ENCODE assay signal across 1 cellular context in the genomic region with DNA sequence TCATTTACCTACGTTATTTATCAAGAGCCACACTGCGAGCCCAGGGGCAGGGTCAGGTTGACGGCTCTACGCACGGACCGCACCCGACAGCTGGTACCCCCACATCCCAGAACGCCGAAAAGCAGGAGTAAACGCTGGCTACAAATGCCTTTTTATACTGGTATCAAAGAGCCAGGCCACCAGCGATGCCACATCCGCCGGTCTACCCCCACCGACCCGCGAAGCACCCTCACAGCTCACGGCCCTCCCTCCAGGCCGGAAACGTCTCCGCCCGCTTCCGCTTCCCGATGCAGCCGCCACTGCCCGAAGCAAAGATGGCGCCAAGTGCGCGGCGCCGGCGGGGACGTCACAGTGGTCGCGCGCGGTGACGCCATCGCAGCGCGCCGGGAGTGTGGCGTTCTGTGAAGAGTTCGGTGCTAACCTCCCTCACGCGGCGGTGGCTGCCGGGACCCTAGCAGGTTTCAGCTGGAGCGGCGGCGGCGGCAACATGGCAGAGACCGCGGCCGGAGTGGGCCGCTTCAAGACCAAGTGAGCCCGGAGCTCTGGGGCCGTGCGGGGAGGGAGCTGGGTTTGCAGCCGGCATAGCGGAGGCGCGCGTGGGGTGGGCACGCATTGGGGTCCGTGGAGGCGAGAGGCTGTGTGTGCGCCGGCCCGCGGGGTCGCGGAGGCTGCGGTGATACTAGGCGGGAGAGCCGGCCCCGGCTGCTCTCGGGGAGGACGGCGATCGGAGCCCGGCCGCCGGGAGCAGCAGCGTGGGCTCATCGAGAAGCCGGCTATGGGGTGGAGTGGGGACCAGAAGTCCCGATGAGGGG.
TF ChIP-seq lines count a peak whose summit lies in the region.

A gene (plus strand): TSS at position 376 of the 812 bp plus-strand sequence. CDS start 112 bp downstream, at position 488.

TF ChIP-seq in K562, 482 proteins besides CTCF, POLR2A, EP300 and RAD21 (continued from another document and continues in another):
- TF ChIP-seq MCM3 (IDR thresholded peaks at IDR 0.05): no peak
- TF ChIP-seq, protein P1, sequence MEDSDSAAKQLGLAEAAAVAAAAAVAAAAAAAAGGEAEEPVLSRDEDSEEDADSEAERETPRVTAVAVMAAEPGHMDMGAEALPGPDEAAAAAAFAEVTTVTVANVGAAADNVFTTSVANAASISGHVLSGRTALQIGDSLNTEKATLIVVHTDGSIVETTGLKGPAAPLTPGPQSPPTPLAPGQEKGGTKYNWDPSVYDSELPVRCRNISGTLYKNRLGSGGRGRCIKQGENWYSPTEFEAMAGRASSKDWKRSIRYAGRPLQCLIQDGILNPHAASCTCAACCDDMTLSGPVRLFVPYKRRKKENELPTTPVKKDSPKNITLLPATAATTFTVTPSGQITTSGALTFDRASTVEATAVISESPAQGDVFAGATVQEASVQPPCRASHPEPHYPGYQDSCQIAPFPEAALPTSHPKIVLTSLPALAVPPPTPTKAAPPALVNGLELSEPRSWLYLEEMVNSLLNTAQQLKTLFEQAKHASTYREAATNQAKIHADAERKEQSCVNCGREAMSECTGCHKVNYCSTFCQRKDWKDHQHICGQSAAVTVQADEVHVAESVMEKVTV (CRISPR knock-in tag; IDR thresholded peaks at IDR 0.05): peak; percentile 27; the same call in 1 of the 2 replicates
- TF ChIP-seq, protein P2, sequence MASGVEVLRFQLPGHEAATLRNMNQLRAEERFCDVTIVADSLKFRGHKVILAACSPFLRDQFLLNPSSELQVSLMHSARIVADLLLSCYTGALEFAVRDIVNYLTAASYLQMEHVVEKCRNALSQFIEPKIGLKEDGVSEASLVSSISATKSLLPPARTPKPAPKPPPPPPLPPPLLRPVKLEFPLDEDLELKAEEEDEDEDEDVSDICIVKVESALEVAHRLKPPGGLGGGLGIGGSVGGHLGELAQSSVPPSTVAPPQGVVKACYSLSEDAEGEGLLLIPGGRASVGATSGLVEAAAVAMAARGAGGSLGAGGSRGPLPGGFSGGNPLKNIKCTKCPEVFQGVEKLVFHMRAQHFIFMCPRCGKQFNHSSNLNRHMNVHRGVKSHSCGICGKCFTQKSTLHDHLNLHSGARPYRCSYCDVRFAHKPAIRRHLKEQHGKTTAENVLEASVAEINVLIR (CRISPR knock-in tag; IDR thresholded peaks at IDR 0.05): peak; percentile 100
- TF ChIP-seq, protein P3, sequence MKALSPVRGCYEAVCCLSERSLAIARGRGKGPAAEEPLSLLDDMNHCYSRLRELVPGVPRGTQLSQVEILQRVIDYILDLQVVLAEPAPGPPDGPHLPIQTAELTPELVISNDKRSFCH (CRISPR knock-in tag; IDR thresholded peaks at IDR 0.05): no peak
- TF ChIP-seq, protein P3 (tag; IDR thresholded peaks at IDR 0.05): peak; percentile 62; the same call in 1 of the 2 replicates
- no peak for TF ChIP-seq ZNF586 (CRISPR knock-in tag; conservative IDR thresholded peaks at IDR 0.05)
- TF ChIP-seq ELF2 (CRISPR knock-in tag; IDR thresholded peaks at IDR 0.05): peak; percentile 98
- no peak for TF ChIP-seq SMAD1 (IDR thresholded peaks at IDR 0.05; ENCODE audit: low read depth, low read length, partially characterized antibody)
- no peak for TF ChIP-seq EZH2 (IDR thresholded peaks at IDR 0.05; ENCODE audit: borderline replicate concordance, low read depth, low read length)
- no peak; the same call in 1 of the 2 replicates for TF ChIP-seq ZNF217 (CRISPR knock-in tag; IDR thresholded peaks at IDR 0.05)
- TF ChIP-seq CBX3 (IDR thresholded peaks at IDR 0.05; ENCODE audit: borderline replicate concordance in 1 of 2, low read length in 2 of 2): peak in 1 of 2 experiments; percentile 37; a peak in 1 of 3 replicates
- peak; percentile 77 for TF ChIP-seq ESRRA (IDR thresholded peaks at IDR 0.05; ENCODE audit: borderline replicate concordance, low read depth)
- TF ChIP-seq SMARCA4 (IDR thresholded peaks at IDR 0.05): no peak
- no peak for TF ChIP-seq ESRRB (CRISPR knock-in tag; IDR thresholded peaks at IDR 0.05; ENCODE audit: borderline replicate concordance)
- no peak for TF ChIP-seq PTBP1 (IDR thresholded peaks at IDR 0.05; ENCODE audit: low read depth, low read length)
- TF ChIP-seq, protein P4, sequence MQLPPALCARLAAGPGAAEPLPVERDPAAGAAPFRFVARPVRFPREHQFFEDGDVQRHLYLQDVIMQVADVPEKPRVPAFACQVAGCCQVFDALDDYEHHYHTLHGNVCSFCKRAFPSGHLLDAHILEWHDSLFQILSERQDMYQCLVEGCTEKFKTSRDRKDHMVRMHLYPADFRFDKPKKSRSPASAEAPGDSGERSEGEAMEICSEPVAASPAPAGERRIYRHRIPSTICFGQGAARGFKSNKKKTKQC (CRISPR knock-in tag; IDR thresholded peaks at IDR 0.05): no peak; the same call in none of the 2 replicates
- TF ChIP-seq L3MBTL2 (IDR thresholded peaks at IDR 0.05): peak; percentile 83
- TF ChIP-seq, protein P5, sequence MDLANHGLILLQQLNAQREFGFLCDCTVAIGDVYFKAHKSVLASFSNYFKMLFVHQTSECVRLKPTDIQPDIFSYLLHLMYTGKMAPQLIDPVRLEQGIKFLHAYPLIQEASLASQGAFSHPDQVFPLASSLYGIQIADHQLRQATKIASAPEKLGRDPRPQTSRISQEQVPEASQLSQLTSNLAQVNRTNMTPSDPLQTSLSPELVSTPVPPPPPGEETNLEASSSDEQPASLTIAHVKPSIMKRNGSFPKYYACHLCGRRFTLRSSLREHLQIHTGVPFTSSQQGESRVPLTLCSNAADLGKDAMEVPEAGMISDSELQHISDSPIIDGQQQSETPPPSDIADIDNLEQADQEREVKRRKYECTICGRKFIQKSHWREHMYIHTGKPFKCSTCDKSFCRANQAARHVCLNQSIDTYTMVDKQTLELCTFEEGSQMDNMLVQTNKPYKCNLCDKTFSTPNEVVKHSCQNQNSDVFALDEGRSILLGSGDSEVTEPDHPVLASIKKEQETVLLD (IDR thresholded peaks at IDR 0.05): no peak
- TF ChIP-seq, protein P6, sequence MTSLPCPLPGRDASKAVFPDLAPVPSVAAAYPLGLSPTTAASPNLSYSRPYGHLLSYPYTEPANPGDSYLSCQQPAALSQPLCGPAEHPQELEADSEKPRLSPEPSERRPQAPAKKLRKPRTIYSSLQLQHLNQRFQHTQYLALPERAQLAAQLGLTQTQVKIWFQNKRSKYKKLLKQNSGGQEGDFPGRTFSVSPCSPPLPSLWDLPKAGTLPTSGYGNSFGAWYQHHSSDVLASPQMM (CRISPR knock-in tag; IDR thresholded peaks at IDR 0.05): no peak
- TF ChIP-seq CBX1 (IDR thresholded peaks at IDR 0.05; ENCODE audit: low read depth): peak; percentile 78
- TF ChIP-seq, protein P7, sequence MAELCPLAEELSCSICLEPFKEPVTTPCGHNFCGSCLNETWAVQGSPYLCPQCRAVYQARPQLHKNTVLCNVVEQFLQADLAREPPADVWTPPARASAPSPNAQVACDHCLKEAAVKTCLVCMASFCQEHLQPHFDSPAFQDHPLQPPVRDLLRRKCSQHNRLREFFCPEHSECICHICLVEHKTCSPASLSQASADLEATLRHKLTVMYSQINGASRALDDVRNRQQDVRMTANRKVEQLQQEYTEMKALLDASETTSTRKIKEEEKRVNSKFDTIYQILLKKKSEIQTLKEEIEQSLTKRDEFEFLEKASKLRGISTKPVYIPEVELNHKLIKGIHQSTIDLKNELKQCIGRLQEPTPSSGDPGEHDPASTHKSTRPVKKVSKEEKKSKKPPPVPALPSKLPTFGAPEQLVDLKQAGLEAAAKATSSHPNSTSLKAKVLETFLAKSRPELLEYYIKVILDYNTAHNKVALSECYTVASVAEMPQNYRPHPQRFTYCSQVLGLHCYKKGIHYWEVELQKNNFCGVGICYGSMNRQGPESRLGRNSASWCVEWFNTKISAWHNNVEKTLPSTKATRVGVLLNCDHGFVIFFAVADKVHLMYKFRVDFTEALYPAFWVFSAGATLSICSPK (IDR thresholded peaks at IDR 0.05; ENCODE audit: borderline replicate concordance): no peak
- TF ChIP-seq MXI1 (IDR thresholded peaks at IDR 0.05; ENCODE audit: low read depth, low read length): peak; percentile 85
- TF ChIP-seq HDAC6 (IDR thresholded peaks at IDR 0.05; ENCODE audit: low read depth, low read length): no peak
- no peak for TF ChIP-seq ZNF224 (CRISPR knock-in tag; IDR thresholded peaks at IDR 0.05)
- no peak for TF ChIP-seq KLF10 (CRISPR knock-in tag; IDR thresholded peaks at IDR 0.05)
- TF ChIP-seq HNRNPUL1 (IDR thresholded peaks at IDR 0.05; ENCODE audit: low read length): no peak
- TF ChIP-seq SREBF2 (CRISPR knock-in tag; IDR thresholded peaks at IDR 0.05): no peak; the same call in 1 of the 2 replicates
- peak; percentile 79 for TF ChIP-seq POLR2B (IDR thresholded peaks at IDR 0.05; ENCODE audit: low read depth, partially characterized antibody)
- TF ChIP-seq, protein P8, sequence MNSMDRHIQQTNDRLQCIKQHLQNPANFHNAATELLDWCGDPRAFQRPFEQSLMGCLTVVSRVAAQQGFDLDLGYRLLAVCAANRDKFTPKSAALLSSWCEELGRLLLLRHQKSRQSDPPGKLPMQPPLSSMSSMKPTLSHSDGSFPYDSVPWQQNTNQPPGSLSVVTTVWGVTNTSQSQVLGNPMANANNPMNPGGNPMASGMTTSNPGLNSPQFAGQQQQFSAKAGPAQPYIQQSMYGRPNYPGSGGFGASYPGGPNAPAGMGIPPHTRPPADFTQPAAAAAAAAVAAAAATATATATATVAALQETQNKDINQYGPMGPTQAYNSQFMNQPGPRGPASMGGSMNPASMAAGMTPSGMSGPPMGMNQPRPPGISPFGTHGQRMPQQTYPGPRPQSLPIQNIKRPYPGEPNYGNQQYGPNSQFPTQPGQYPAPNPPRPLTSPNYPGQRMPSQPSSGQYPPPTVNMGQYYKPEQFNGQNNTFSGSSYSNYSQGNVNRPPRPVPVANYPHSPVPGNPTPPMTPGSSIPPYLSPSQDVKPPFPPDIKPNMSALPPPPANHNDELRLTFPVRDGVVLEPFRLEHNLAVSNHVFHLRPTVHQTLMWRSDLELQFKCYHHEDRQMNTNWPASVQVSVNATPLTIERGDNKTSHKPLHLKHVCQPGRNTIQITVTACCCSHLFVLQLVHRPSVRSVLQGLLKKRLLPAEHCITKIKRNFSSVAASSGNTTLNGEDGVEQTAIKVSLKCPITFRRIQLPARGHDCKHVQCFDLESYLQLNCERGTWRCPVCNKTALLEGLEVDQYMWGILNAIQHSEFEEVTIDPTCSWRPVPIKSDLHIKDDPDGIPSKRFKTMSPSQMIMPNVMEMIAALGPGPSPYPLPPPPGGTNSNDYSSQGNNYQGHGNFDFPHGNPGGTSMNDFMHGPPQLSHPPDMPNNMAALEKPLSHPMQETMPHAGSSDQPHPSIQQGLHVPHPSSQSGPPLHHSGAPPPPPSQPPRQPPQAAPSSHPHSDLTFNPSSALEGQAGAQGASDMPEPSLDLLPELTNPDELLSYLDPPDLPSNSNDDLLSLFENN (IDR thresholded peaks at IDR 0.05; ENCODE audit: low read depth in 2 of 2, low read length in 2 of 2): 0 out of 4 replicates have a peak, but pooled peaks of 1 of the 2 experiments have one; percentile 20
- peak; percentile 75 for TF ChIP-seq ZNF263 (CRISPR knock-in tag; IDR thresholded peaks at IDR 0.05; ENCODE audit: borderline replicate concordance)
- TF ChIP-seq ZNF212 (CRISPR knock-in tag; IDR thresholded peaks at IDR 0.05): 0 out of 2 replicates have a peak, but pooled peaks have one; percentile 4
- peak; percentile 71 for TF ChIP-seq BHLHE40 (IDR thresholded peaks at IDR 0.05; ENCODE audit: low read length)
- no peak for TF ChIP-seq FOS (IDR thresholded peaks at IDR 0.05; ENCODE audit: extremely low read depth, insufficient read length)
- TF ChIP-seq, protein P9, sequence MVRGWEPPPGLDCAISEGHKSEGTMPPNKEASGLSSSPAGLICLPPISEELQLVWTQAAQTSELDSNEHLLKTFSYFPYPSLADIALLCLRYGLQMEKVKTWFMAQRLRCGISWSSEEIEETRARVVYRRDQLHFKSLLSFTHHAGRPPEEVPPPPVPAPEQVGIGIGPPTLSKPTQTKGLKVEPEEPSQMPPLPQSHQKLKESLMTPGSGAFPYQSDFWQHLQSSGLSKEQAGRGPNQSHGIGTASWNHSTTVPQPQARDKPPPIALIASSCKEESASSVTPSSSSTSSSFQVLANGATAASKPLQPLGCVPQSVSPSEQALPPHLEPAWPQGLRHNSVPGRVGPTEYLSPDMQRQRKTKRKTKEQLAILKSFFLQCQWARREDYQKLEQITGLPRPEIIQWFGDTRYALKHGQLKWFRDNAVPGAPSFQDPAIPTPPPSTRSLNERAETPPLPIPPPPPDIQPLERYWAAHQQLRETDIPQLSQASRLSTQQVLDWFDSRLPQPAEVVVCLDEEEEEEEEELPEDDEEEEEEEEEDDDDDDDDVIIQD (CRISPR knock-in tag; IDR thresholded peaks at IDR 0.05): no peak
- TF ChIP-seq, protein P10, sequence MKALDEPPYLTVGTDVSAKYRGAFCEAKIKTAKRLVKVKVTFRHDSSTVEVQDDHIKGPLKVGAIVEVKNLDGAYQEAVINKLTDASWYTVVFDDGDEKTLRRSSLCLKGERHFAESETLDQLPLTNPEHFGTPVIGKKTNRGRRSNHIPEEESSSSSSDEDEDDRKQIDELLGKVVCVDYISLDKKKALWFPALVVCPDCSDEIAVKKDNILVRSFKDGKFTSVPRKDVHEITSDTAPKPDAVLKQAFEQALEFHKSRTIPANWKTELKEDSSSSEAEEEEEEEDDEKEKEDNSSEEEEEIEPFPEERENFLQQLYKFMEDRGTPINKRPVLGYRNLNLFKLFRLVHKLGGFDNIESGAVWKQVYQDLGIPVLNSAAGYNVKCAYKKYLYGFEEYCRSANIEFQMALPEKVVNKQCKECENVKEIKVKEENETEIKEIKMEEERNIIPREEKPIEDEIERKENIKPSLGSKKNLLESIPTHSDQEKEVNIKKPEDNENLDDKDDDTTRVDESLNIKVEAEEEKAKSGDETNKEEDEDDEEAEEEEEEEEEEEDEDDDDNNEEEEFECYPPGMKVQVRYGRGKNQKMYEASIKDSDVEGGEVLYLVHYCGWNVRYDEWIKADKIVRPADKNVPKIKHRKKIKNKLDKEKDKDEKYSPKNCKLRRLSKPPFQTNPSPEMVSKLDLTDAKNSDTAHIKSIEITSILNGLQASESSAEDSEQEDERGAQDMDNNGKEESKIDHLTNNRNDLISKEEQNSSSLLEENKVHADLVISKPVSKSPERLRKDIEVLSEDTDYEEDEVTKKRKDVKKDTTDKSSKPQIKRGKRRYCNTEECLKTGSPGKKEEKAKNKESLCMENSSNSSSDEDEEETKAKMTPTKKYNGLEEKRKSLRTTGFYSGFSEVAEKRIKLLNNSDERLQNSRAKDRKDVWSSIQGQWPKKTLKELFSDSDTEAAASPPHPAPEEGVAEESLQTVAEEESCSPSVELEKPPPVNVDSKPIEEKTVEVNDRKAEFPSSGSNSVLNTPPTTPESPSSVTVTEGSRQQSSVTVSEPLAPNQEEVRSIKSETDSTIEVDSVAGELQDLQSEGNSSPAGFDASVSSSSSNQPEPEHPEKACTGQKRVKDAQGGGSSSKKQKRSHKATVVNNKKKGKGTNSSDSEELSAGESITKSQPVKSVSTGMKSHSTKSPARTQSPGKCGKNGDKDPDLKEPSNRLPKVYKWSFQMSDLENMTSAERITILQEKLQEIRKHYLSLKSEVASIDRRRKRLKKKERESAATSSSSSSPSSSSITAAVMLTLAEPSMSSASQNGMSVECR (CRISPR knock-in tag; IDR thresholded peaks at IDR 0.05): peak; percentile 99
- peak; percentile 82; the same call in 1 of the 2 replicates for TF ChIP-seq NR2C2 (CRISPR knock-in tag; IDR thresholded peaks at IDR 0.05)
- peak; percentile 96 for TF ChIP-seq NR2C2 (tag; IDR thresholded peaks at IDR 0.05)
